ENCODE assay signal across 1 cellular context in the genomic region with DNA sequence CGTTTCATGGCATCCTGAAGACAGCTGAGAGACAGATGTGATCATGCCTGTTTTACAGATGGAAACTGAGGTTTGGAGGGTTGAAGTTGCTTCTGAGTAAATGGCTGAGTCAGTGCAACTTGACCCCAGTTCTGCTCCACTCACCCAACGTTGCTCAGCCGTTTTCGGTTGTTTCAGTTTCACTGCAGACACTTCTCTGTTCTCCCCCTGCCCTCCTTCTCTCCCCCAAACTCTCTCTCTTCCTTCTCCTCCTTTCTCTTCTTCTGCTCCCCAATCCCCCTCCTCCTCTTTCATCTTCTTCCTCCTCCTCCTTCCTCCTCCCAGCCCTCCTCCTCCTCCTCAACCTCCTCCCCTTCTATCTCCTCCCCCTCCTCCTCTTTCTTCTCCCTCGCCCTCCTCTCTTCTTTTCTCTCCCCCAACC.
TF ChIP-seq lines count a peak whose summit lies in the region.

No MANE protein-coding gene starts in this region.

TF ChIP-seq in K562, 482 proteins besides CTCF, POLR2A, EP300 and RAD21 (continued from another document):
- peak; percentile 37; the same call in 1 of the 2 replicates for TF ChIP-seq PHB2 (IDR thresholded peaks at IDR 0.05; ENCODE audit: low read depth)
- 0 out of 2 replicates have a peak, but pooled peaks have one; percentile 29 for TF ChIP-seq MEF2D (tag; conservative IDR thresholded peaks at IDR 0.05; ENCODE audit: low read depth)
- TF ChIP-seq HLTF (IDR thresholded peaks at IDR 0.05), result peak; percentile 90
- TF ChIP-seq TAF1 (IDR thresholded peaks at IDR 0.05; ENCODE audit: control insufficient read depth, extremely low read depth, insufficient read depth, low read length, severe bottlenecking), result no peak
- TF ChIP-seq MAX (CRISPR knock-in tag; IDR thresholded peaks at IDR 0.05), result no peak
- peak in 1 of 2 experiments; percentile 23; a peak in 1 of 4 replicates for TF ChIP-seq KDM1A (IDR thresholded peaks at IDR 0.05)
- TF ChIP-seq STAT5A (IDR thresholded peaks at IDR 0.05; ENCODE audit: borderline replicate concordance, low read length), result no peak
- no peak for TF ChIP-seq PTRF (tag; IDR thresholded peaks at IDR 0.05)
- TF ChIP-seq ZC3H8 (IDR thresholded peaks at IDR 0.05), result no peak
- TF ChIP-seq, protein P1, sequence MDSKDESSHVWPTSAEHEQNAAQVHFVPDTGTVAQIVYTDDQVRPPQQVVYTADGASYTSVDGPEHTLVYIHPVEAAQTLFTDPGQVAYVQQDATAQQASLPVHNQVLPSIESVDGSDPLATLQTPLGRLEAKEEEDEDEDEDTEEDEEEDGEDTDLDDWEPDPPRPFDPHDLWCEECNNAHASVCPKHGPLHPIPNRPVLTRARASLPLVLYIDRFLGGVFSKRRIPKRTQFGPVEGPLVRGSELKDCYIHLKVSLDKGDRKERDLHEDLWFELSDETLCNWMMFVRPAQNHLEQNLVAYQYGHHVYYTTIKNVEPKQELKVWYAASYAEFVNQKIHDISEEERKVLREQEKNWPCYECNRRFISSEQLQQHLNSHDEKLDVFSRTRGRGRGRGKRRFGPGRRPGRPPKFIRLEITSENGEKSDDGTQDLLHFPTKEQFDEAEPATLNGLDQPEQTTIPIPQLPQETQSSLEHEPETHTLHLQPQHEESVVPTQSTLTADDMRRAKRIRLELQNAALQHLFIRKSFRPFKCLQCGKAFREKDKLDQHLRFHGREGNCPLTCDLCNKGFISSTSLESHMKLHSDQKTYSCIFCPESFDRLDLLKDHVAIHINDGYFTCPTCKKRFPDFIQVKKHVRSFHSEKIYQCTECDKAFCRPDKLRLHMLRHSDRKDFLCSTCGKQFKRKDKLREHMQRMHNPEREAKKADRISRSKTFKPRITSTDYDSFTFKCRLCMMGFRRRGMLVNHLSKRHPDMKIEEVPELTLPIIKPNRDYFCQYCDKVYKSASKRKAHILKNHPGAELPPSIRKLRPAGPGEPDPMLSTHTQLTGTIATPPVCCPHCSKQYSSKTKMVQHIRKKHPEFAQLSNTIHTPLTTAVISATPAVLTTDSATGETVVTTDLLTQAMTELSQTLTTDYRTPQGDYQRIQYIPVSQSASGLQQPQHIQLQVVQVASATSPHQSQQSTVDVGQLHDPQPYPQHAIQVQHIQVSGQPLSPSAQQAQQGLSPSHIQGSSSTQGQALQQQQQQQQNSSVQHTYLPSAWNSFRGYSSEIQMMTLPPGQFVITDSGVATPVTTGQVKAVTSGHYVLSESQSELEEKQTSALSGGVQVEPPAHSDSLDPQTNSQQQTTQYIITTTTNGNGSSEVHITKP (IDR thresholded peaks at IDR 0.05; ENCODE audit: partially characterized antibody), result no peak
- TF ChIP-seq TCF7 (IDR thresholded peaks at IDR 0.05; ENCODE audit: borderline replicate concordance), result no peak
- no peak for TF ChIP-seq HNRNPUL1 (IDR thresholded peaks at IDR 0.05; ENCODE audit: low read length)
- TF ChIP-seq MEF2A (IDR thresholded peaks at IDR 0.05; ENCODE audit: control insufficient read depth, low read depth, low read length), result no peak
- no peak for TF ChIP-seq SLC30A9 (CRISPR knock-in tag; IDR thresholded peaks at IDR 0.05)
- TF ChIP-seq NKRF (IDR thresholded peaks at IDR 0.05; ENCODE audit: borderline replicate concordance), result peak; percentile 39; the same call in 1 of the 2 replicates
- TF ChIP-seq TAL1 (IDR thresholded peaks at IDR 0.05), result no peak
- no peak for TF ChIP-seq CHAMP1 (IDR thresholded peaks at IDR 0.05)
- TF ChIP-seq ZC3H11A (IDR thresholded peaks at IDR 0.05; ENCODE audit: low read depth, low read length), result no peak
- TF ChIP-seq ZNF644 (tag; IDR thresholded peaks at IDR 0.05; ENCODE audit: low read depth), result no peak
- TF ChIP-seq NCOA4 (IDR thresholded peaks at IDR 0.05; ENCODE audit: partially characterized antibody), result no peak
- TF ChIP-seq ZNF280A (IDR thresholded peaks at IDR 0.05; ENCODE audit: low read depth, partially characterized antibody), result no peak
- TF ChIP-seq XRCC4 (IDR thresholded peaks at IDR 0.05; ENCODE audit: extremely low read depth, insufficient read depth, insufficient read length), result no peak
- TF ChIP-seq TBL1XR1 (IDR thresholded peaks at IDR 0.05; ENCODE audit: low read length in 2 of 2), result no peak
- TF ChIP-seq CC2D1A (IDR thresholded peaks at IDR 0.05), result no peak; the same call in 1 of the 2 replicates
- peak; percentile 67 for TF ChIP-seq MAFG (tag; conservative IDR thresholded peaks at IDR 0.05)
- TF ChIP-seq MTA2 (IDR thresholded peaks at IDR 0.05; ENCODE audit: low read depth), result 0 out of 2 replicates have a peak, but pooled peaks have one; percentile 20
- no peak for TF ChIP-seq NUFIP1 (IDR thresholded peaks at IDR 0.05; ENCODE audit: partially characterized antibody)
- TF ChIP-seq, protein P2, sequence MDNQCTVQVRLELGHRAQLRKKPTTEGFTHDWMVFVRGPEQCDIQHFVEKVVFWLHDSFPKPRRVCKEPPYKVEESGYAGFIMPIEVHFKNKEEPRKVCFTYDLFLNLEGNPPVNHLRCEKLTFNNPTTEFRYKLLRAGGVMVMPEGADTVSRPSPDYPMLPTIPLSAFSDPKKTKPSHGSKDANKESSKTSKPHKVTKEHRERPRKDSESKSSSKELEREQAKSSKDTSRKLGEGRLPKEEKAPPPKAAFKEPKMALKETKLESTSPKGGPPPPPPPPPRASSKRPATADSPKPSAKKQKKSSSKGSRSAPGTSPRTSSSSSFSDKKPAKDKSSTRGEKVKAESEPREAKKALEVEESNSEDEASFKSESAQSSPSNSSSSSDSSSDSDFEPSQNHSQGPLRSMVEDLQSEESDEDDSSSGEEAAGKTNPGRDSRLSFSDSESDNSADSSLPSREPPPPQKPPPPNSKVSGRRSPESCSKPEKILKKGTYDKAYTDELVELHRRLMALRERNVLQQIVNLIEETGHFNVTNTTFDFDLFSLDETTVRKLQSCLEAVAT (IDR thresholded peaks at IDR 0.05), result peak; percentile 48 to 72; a peak in 2 of 4 replicates
- no peak for TF ChIP-seq ZNF239 (CRISPR knock-in tag; IDR thresholded peaks at IDR 0.05)
- peak; percentile 73; the same call in 1 of the 2 replicates for TF ChIP-seq LEF1 (IDR thresholded peaks at IDR 0.05)
- TF ChIP-seq SMARCA4 (IDR thresholded peaks at IDR 0.05), result peak; percentile 58; the same call in 1 of the 2 replicates
- no peak for TF ChIP-seq ZBTB12 (CRISPR knock-in tag; IDR thresholded peaks at IDR 0.05)
